In the genomic region with DNA sequence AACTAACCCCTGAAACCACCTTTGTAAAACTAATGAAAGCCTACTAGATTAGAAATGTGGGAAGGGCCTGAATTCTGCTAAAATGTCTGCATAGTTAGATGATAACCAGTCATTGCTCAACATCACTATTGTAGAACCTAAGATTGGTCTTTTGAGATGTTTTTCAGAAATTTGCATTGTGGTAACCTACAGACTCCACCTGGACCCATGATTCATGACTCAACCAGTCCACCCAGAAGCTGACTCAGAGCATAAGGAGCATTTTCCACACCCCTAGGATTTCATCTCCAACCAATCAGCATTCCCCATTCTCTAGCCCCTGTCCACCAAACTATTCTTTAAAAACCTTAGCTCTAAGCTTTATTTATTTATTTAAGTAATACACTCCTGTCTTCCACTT, we compare ENCODE assay signal across 19 cellular contexts. TPM values are rescaled to one million over a fixed set of nuclear protein-coding genes. Genes with fewer than 3 reads are reported as not detected.
DNase-seq lines count a peak whose midpoint lies in the region; TF ChIP-seq lines count a peak whose summit lies in the region.
"Had no signal": no experiment of that assay in that cellular context is flagged by ENCODE, and none has a peak within 500 bp of the region (broad histone marks: within the 10 kb centered on the region; RNA-seq: fewer than 3 reads in every experiment).

No MANE protein-coding gene starts in this region.

- CTCF ChIA-PET in activated naive CD4-positive, alpha-beta T cell treated with anti-CD3 and anti-CD28 coated beads, Interleukin-2, amount 10 ng/mL, durations not matched to agents 7 days and 5 days (lab: Charles Lee), result no interaction called here

- no peak overlapping the region for H3K9ac ChIP-seq in colonic mucosa (ENCODE audit: low read depth in 2 of 2, low read length in 2 of 2)

- TF ChIP-seq CTCF in epithelial cell of esophagus (IDR thresholded peaks at IDR 0.05; ENCODE audit: insufficient read depth, low read depth, low read length, missing control alignments), result no peak
- TF ChIP-seq CTCF in adrenal gland (IDR thresholded peaks at IDR 0.05), result no peak
- TF ChIP-seq CTCF in colonic mucosa (IDR thresholded peaks at IDR 0.05), result no peak

- H3K27me3 ChIP-seq in adrenal gland, result no peaks in the 10 kb centered on the region
- H3K27me3 ChIP-seq in colonic mucosa, result no peaks in the 10 kb centered on the region

- peaks cover 12% of the 10 kb centered on the region for H3K4me1 Mint-ChIP-seq in activated naive CD4-positive, alpha-beta T cell treated with anti-CD3 and anti-CD28 coated beads, Interleukin-2, amount 50 U/mL, for 24 hours
- peaks cover 4% of the 10 kb centered on the region for H3K4me1 Mint-ChIP-seq in activated naive CD4-positive, alpha-beta T cell treated with anti-CD3 and anti-CD28 coated beads, Interleukin-2, amount 10 ng/mL, durations not matched to agents 7 days and 5 days
- H3K4me1 Mint-ChIP-seq: CD14-positive monocyte, H9 had no signal

- peak overlapping the region; percentile 14 for H3K27ac Mint-ChIP-seq in activated naive CD4-positive, alpha-beta T cell treated with anti-CD3 and anti-CD28 coated beads, Interleukin-2, amount 50 U/mL, for 24 hours
- no peak overlapping the region for H3K27ac Mint-ChIP-seq in activated naive CD4-positive, alpha-beta T cell treated with anti-CD3 and anti-CD28 coated beads, Interleukin-2, amount 10 ng/mL, durations not matched to agents 7 days and 5 days
- H3K27ac Mint-ChIP-seq: CD8-positive, alpha-beta T cell; H9 had no signal

- H3K4me1 ChIP-seq in adrenal gland (replicated peaks in 1 of 2) (no peaks in the 10 kb centered on the region), colonic mucosa (no peaks in the 10 kb centered on the region)
- H3K4me1 ChIP-seq: A549 had no signal

- no peaks in the 10 kb centered on the region for H3K36me3 Mint-ChIP-seq in activated naive CD4-positive, alpha-beta T cell treated with anti-CD3 and anti-CD28 coated beads, Interleukin-2, amount 50 U/mL, for 24 hours
- no peaks in the 10 kb centered on the region for H3K36me3 Mint-ChIP-seq in activated naive CD4-positive, alpha-beta T cell treated with anti-CD3 and anti-CD28 coated beads, Interleukin-2, amount 10 ng/mL, durations not matched to agents 7 days and 5 days
- H3K36me3 Mint-ChIP-seq: CD14-positive monocyte; CD8-positive, alpha-beta T cell had no signal

- H3K27ac ChIP-seq in adrenal gland (no peak overlapping the region), colonic mucosa (no peak overlapping the region)
- H3K27ac ChIP-seq: A549 had no signal

- H3K9me3 ChIP-seq in adrenal gland (replicated peaks in 1 of 3) (peaks cover 0 to 6% (median 0%) of the 10 kb centered on the region in 3 donors), colonic mucosa (no peaks in the 10 kb centered on the region)

- no peak for TF ChIP-seq POLR2A in adrenal gland (IDR thresholded peaks at IDR 0.05)

- DNase-seq in activated naive CD4-positive, alpha-beta T cell treated with anti-CD3 and anti-CD28 coated beads, Interleukin-2, amount 10 ng/mL, durations not matched to agents 7 days and 5 days, result no peak
- DNase-seq in ELR (ENCODE audit: low read depth) (peak; percentile 28), HT1080 (ENCODE audit: low read depth) (peak; percentile 50), epithelial cell of esophagus (ENCODE audit: low read depth) (peak; percentile 13), adrenal gland (no peak), colonic mucosa (no peak)
- DNase-seq: CD8-positive, alpha-beta T cell; COR-L47; DMS153; DMS79 treated with DMSO at 0.1 percent for 48 hours; EL; GDM1; GOT3; H9 had no signal

- no peak overlapping the region for H3K4me3 Mint-ChIP-seq in activated naive CD4-positive, alpha-beta T cell treated with anti-CD3 and anti-CD28 coated beads, Interleukin-2, amount 50 U/mL, for 24 hours
- H3K4me3 Mint-ChIP-seq in activated naive CD4-positive, alpha-beta T cell treated with anti-CD3 and anti-CD28 coated beads, Interleukin-2, amount 10 ng/mL, durations not matched to agents 7 days and 5 days, result no peak overlapping the region
- H3K4me3 Mint-ChIP-seq: CD14-positive monocyte; CD8-positive, alpha-beta T cell; H9 had no signal

- H3K9me3 Mint-ChIP-seq in activated naive CD4-positive, alpha-beta T cell treated with anti-CD3 and anti-CD28 coated beads, Interleukin-2, amount 50 U/mL, for 24 hours, result peaks cover 12% of the 10 kb centered on the region
- peaks cover 14% of the 10 kb centered on the region for H3K9me3 Mint-ChIP-seq in activated naive CD4-positive, alpha-beta T cell treated with anti-CD3 and anti-CD28 coated beads, Interleukin-2, amount 10 ng/mL, durations not matched to agents 7 days and 5 days

- H3K36me3 ChIP-seq in adrenal gland (replicated peaks in 1 of 2) (no peaks in the 10 kb centered on the region), colonic mucosa (no peaks in the 10 kb centered on the region)

- intact Hi-C loops in adrenal gland (cut with DNase I), result no loop called here
- intact Hi-C loops in colonic mucosa (cut with DNase I), result no loop called here

- H3K4me3 ChIP-seq in epithelial cell of esophagus (ENCODE audit: low read length), result no peak overlapping the region
- no peak overlapping the region for H3K4me3 ChIP-seq in adrenal gland
- H3K4me3 ChIP-seq in colonic mucosa, result no peak overlapping the region
- H3K4me3 ChIP-seq: A549 had no signal

- peaks cover 6% of the 10 kb centered on the region for H3K27me3 Mint-ChIP-seq in activated naive CD4-positive, alpha-beta T cell treated with anti-CD3 and anti-CD28 coated beads, Interleukin-2, amount 50 U/mL, for 24 hours
- H3K27me3 Mint-ChIP-seq in activated naive CD4-positive, alpha-beta T cell treated with anti-CD3 and anti-CD28 coated beads, Interleukin-2, amount 10 ng/mL, durations not matched to agents 7 days and 5 days, result peaks cover 34% of the 10 kb centered on the region

RNA-seq across cellular contexts. Expression of gene CHGA, which starts 30.4 kb away (rescaled TPM):
- not detected in 2 replicates for total RNA-seq in HT1080 (2014; rRNA removed; shearing (Covaris generic))
- polyA plus RNA-seq in HT1080 (2015; cell fraction: cytosol; rRNA removed), result not detected in 2 replicates
- not detected in 2 replicates for polyA plus RNA-seq in HT1080 (2015; cell fraction: nucleus; rRNA removed)
- total RNA-seq in adrenal gland (1,000 to 10,000 TPM in 1 of 8 donors, 100 to 1,000 TPM in 3, 10 to 100 TPM in 2, under 1 TPM in 1, not detected in 1; 0.54 to 1,182 (median 101) TPM), colonic mucosa (100 to 1,000 TPM; 137 to 326 TPM)
- 1,000 to 10,000 TPM; 1,038 to 3,883 (median 1,069) TPM for polyA plus RNA-seq in adrenal gland
- total RNA-seq: CD8-positive, alpha-beta T cell had no signal
- polyA plus RNA-seq: AG04450, BJ, CD14-positive monocyte had no signal

Comparison
In these comparisons a context has a peak if more than half of its experiments do, and no peak if none do; other contexts are left out.
1. DNase-seq: peak in ELR (single experiment), HT1080 (single experiment) and epithelial cell of esophagus (single experiment); none in activated naive CD4-positive, alpha-beta T cell treated with anti-CD3 and anti-CD28 coated beads, Interleukin-2, amount 10 ng/mL, durations not matched to agents 7 days and 5 days (single experiment), adrenal gland (0 of 7) and colonic mucosa (single experiment).